Comparison of ENCODE assay signal across 20 cellular contexts in genomic region chr7:157751951-157752673, GRCh38.
"Had no signal": no experiment of that assay in that cellular context is flagged by ENCODE, and none has a peak within 500 bp of the region (broad histone marks: within the 10 kb centered on the region; RNA-seq: fewer than 3 reads in every experiment).

No MANE protein-coding gene starts in this region.

- H3K27me3 ChIP-seq: body of pancreas, cardiac muscle cell, spleen, thyroid gland had no signal

- H3K9me3 ChIP-seq: body of pancreas, spleen, thyroid gland had no signal

- H3K9me3 Mint-ChIP-seq: activated CD4-positive, alpha-beta memory T cell treated with anti-CD3 and anti-CD28 coated beads for 36 hours; activated naive CD8-positive, alpha-beta T cell treated with anti-CD3 and anti-CD28 coated beads, Interleukin-2, amount 50 U/mL, for 24 hours; activated T-helper 1 cell treated with anti-CD3 and anti-CD28 coated beads, Interleukin-12 subunit alpha, Interleukin-12 subunit beta, Interleukin-2, Interleukin-4 antibody, amounts not matched to agents 30 ng/mL and 10 ng/mL and 1 ng/mL, durations not matched to agents 14 hours and 24 hours and 36 hours; dendritic cell treated with granulocyte-macrophage colony-stimulating factor and Interleukin-4, amounts not matched to agents 40 ng/mL and 50 ng/mL, for 4 days; naive thymus-derived CD8-positive, alpha-beta T cell; stimulated activated naive CD8-positive, alpha-beta T cell treated with anti-CD3 and anti-CD28 coated beads, Interleukin-15, Interleukin-2, amounts not matched to agents 100 ng/mL and 50 ng/mL, for 24 hours had no signal

- H3K27ac ChIP-seq: body of pancreas, cardiac muscle cell, thyroid gland had no signal

- H3K4me1 ChIP-seq: body of pancreas, thyroid gland had no signal

- H3K36me3 Mint-ChIP-seq: activated CD4-positive, alpha-beta memory T cell treated with anti-CD3 and anti-CD28 coated beads for 36 hours; naive thymus-derived CD8-positive, alpha-beta T cell had no signal

- H3K4me3 Mint-ChIP-seq: activated CD4-positive, alpha-beta memory T cell treated with anti-CD3 and anti-CD28 coated beads for 36 hours; activated naive CD8-positive, alpha-beta T cell treated with anti-CD3 and anti-CD28 coated beads, Interleukin-2, amount 50 U/mL, for 24 hours; activated T-helper 1 cell treated with anti-CD3 and anti-CD28 coated beads, Interleukin-12 subunit alpha, Interleukin-12 subunit beta, Interleukin-2, Interleukin-4 antibody, amounts not matched to agents 30 ng/mL and 10 ng/mL and 1 ng/mL, durations not matched to agents 14 hours and 24 hours and 36 hours; dendritic cell treated with granulocyte-macrophage colony-stimulating factor and Interleukin-4, amounts not matched to agents 40 ng/mL and 50 ng/mL, for 4 days; naive thymus-derived CD8-positive, alpha-beta T cell; stimulated activated naive CD8-positive, alpha-beta T cell treated with anti-CD3 and anti-CD28 coated beads, Interleukin-15, Interleukin-2, amounts not matched to agents 100 ng/mL and 50 ng/mL, for 24 hours had no signal

- FAIRE-seq: endometrium, kidney had no signal

- DNase-seq: activated CD4-positive, alpha-beta memory T cell treated with anti-CD3 and anti-CD28 coated beads for 36 hours; activated CD4-positive, alpha-beta T cell treated with anti-CD3 and anti-CD28 coated beads for 48 hours; activated gamma-delta T cell; activated naive CD4-positive, alpha-beta T cell treated with anti-CD3 and anti-CD28 coated beads, Interleukin-2, amount 50 U/mL, for 16 hours; activated naive CD8-positive, alpha-beta T cell treated with anti-CD3 and anti-CD28 coated beads, Interleukin-2, amount 50 U/mL, for 24 hours; body of pancreas; effector CD4-positive, alpha-beta T cell; naive thymus-derived CD8-positive, alpha-beta T cell; occipital lobe; spleen; stimulated activated CD4-positive, alpha-beta T cell treated with anti-CD3 and anti-CD28 coated beads, Interleukin-4, amount 100 ng/mL, for 4 hours; substantia nigra; thyroid gland had no signal

- H3K4me1 Mint-ChIP-seq: activated naive CD8-positive, alpha-beta T cell treated with anti-CD3 and anti-CD28 coated beads, Interleukin-2, amount 50 U/mL, for 24 hours had no signal

- H3K27me3 Mint-ChIP-seq: activated CD4-positive, alpha-beta memory T cell treated with anti-CD3 and anti-CD28 coated beads for 36 hours; activated naive CD8-positive, alpha-beta T cell treated with anti-CD3 and anti-CD28 coated beads, Interleukin-2, amount 50 U/mL, for 24 hours; dendritic cell treated with granulocyte-macrophage colony-stimulating factor and Interleukin-4, amounts not matched to agents 40 ng/mL and 50 ng/mL, for 4 days; stimulated activated naive CD8-positive, alpha-beta T cell treated with anti-CD3 and anti-CD28 coated beads, Interleukin-15, Interleukin-2, amounts not matched to agents 100 ng/mL and 50 ng/mL, for 24 hours had no signal

- ATAC-seq: activated naive CD8-positive, alpha-beta T cell treated with anti-CD3 and anti-CD28 coated beads, Interleukin-2, amount 50 U/mL, for 24 hours; body of pancreas; naive thymus-derived CD8-positive, alpha-beta T cell had no signal

- H3K27ac Mint-ChIP-seq: activated CD4-positive, alpha-beta memory T cell treated with anti-CD3 and anti-CD28 coated beads for 36 hours; activated naive CD8-positive, alpha-beta T cell treated with anti-CD3 and anti-CD28 coated beads, Interleukin-2, amount 50 U/mL, for 24 hours; dendritic cell treated with granulocyte-macrophage colony-stimulating factor and Interleukin-4, amounts not matched to agents 40 ng/mL and 50 ng/mL, for 4 days; stimulated activated naive CD8-positive, alpha-beta T cell treated with anti-CD3 and anti-CD28 coated beads, Interleukin-15, Interleukin-2, amounts not matched to agents 100 ng/mL and 50 ng/mL, for 24 hours had no signal

- H3K4me3 ChIP-seq: body of pancreas, cardiac muscle cell, lung, spleen, thyroid gland had no signal

- H3K36me3 ChIP-seq: cardiac muscle cell, spleen, thyroid gland had no signal
